In the genomic region with DNA sequence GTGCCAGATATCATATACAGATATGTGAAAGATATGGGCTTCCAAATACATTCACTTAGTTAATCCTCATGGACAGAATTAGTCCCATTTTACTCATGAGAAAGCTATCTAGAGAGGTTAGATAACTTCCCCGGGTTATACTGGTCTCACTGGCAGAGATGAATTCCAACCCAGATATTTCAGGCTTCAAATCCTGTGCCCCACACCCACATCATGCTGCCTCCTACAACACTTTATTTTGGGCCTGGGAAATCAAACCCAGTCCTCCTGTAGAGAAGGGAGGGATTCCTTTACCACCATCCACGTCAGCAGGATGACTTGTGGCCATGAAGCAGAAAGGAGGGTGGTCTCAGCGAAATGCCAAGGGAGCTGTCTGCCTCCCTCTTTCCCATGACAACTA, we compare ENCODE assay signal across 6 cellular contexts.
"Had no signal": no experiment of that assay in that cellular context is flagged by ENCODE, and none has a peak within 500 bp of the region (broad histone marks: within the 10 kb centered on the region; RNA-seq: fewer than 3 reads in every experiment).

No MANE protein-coding gene starts in this region.

- H3K4me3 ChIP-seq: K562 had no signal

- H3K27ac ChIP-seq: HL-60 had no signal

- DNase-seq: IMR-90, KBM-7, KG1 had no signal

- ATAC-seq: HepG2, K562 had no signal
